Comparison of ENCODE assay signal across 24 cellular contexts in genomic region chr5:30106596-30106995, GRCh38.
"Had no signal": no experiment of that assay in that cellular context is flagged by ENCODE, and none has a peak within 500 bp of the region (broad histone marks: within the 10 kb centered on the region; RNA-seq: fewer than 3 reads in every experiment).

No MANE protein-coding gene starts in this region.

- H3K36me3 ChIP-seq: brain microvascular endothelial cell, esophagus squamous epithelium, gastroesophageal sphincter had no signal

- H3K4me1 ChIP-seq: esophagus squamous epithelium, gastroesophageal sphincter had no signal

- H3K4me1 Mint-ChIP-seq: activated T-helper 17 cell treated with anti-CD3 and anti-CD28 coated beads, Interleukin-2, amount 50 U/mL, for 72 hours; central memory CD8-positive, alpha-beta T cell had no signal

- H3K36me3 Mint-ChIP-seq: activated naive CD8-positive, alpha-beta T cell had no signal

- H3K27ac Mint-ChIP-seq: activated CD8-positive, alpha-beta T cell treated with anti-CD3 and anti-CD28 coated beads for 36 hours; activated naive CD8-positive, alpha-beta T cell; activated T-helper 17 cell treated with anti-CD3 and anti-CD28 coated beads, Interleukin-2, amount 50 U/mL, for 72 hours had no signal

- H3K27me3 Mint-ChIP-seq: activated CD8-positive, alpha-beta T cell treated with anti-CD3 and anti-CD28 coated beads for 36 hours; activated naive CD8-positive, alpha-beta T cell; activated T-helper 17 cell treated with anti-CD3 and anti-CD28 coated beads, Interleukin-2, amount 50 U/mL, for 72 hours; central memory CD8-positive, alpha-beta T cell had no signal

- H3K27ac ChIP-seq: brain microvascular endothelial cell, epithelial cell of prostate, esophagus squamous epithelium, gastroesophageal sphincter had no signal

- H3K4me3 Mint-ChIP-seq: activated CD8-positive, alpha-beta T cell treated with anti-CD3 and anti-CD28 coated beads for 36 hours; activated naive CD8-positive, alpha-beta T cell; activated T-cell treated with anti-CD3 and anti-CD28 coated beads, Interleukin-2, amount 50 U/mL, for 4 hours; activated T-helper 17 cell treated with anti-CD3 and anti-CD28 coated beads, Interleukin-2, amount 50 U/mL, for 72 hours; central memory CD8-positive, alpha-beta T cell had no signal

- H3K27me3 ChIP-seq: brain microvascular endothelial cell, esophagus squamous epithelium, gastroesophageal sphincter had no signal

- DNase-seq: activated CD4-positive, alpha-beta T cell treated with anti-CD3 and anti-CD28 coated beads for 48 hours; activated CD4-positive, alpha-beta T cell treated with anti-CD3 and anti-CD28 coated beads, Interleukin-2, amount 50 U/mL, for 1 hour; activated CD4-positive, alpha-beta T cell treated with anti-CD3 and anti-CD28 coated beads, Interleukin-2, amount 50 U/mL, for 48 hours; activated CD4-positive, CD25-positive, alpha-beta regulatory T cell; activated CD4-positive, CD25-positive, alpha-beta regulatory T cell treated with anti-CD3 and anti-CD28 coated beads, Interleukin-2, amount 50 U/mL, for 72 hours; activated CD8-positive, alpha-beta memory T cell treated with anti-CD3 and anti-CD28 coated beads for 24 hours; activated CD8-positive, alpha-beta T cell treated with anti-CD3 and anti-CD28 coated beads for 36 hours; activated effector memory CD4-positive, alpha-beta T cell treated with Interleukin-2 at 50 U/mL for 16 hours; activated gamma-delta T cell treated with Interleukin-2 at 50 U/mL for 16 hours; activated naive CD4-positive, alpha-beta T cell treated with anti-CD3 and anti-CD28 coated beads, Interleukin-2, amount 50 U/mL, for 16 hours; activated naive CD4-positive, alpha-beta T cell treated with Interleukin-2 at 50 U/mL for 16 hours; activated T-cell treated with anti-CD3 and anti-CD28 coated beads, Interleukin-2, amount 50 U/mL, for 4 hours; amniotic stem cell; anterior cingulate cortex; brain microvascular endothelial cell; effector CD8-positive, alpha-beta T cell; esophagus squamous epithelium; foreskin melanocyte; T-helper 2 cell had no signal

- ATAC-seq: activated CD8-positive, alpha-beta T cell treated with anti-CD3 and anti-CD28 coated beads for 36 hours; activated T-cell treated with anti-CD3 and anti-CD28 coated beads, Interleukin-2, amount 50 U/mL, for 4 hours; activated T-helper 17 cell treated with anti-CD3 and anti-CD28 coated beads, Interleukin-2, amount 50 U/mL, for 72 hours; gastroesophageal sphincter had no signal

- H3K4me3 ChIP-seq: esophagus squamous epithelium, gastroesophageal sphincter had no signal
